ENCODE assay signal across 9 cellular contexts in genomic region chr10:47311900-47312662, GRCh38. TPM values are rescaled to one million over a fixed set of nuclear protein-coding genes. Genes with fewer than 3 reads are reported as not detected.
DNase-seq lines count a peak whose midpoint lies in the region; ATAC-seq and TF ChIP-seq lines count a peak whose summit lies in the region.
"Had no signal": no experiment of that assay in that cellular context is flagged by ENCODE, and none has a peak within 500 bp of the region (broad histone marks: within the 10 kb centered on the region; RNA-seq: fewer than 3 reads in every experiment).

No MANE protein-coding gene starts in this region.

- WGBS in heart right ventricle, 2 donors = 25 to 28% methylated on average over 21 of the region's 21 CpGs
- WGBS in aorta, 2 donors = 28 to 32% methylated on average over 21 of the region's 21 CpGs

- H3K27me3 ChIP-seq in heart right ventricle (peaks cover 0 to 20% (median 6%) of the 10 kb centered on the region in 7 donors), aorta (ENCODE audit: control insufficient read depth in 1 of 2, insufficient read depth in 2 of 2, low read length in 1 of 2) (no peaks in the 10 kb centered on the region)

- DNase-seq in CD1c-positive myeloid dendritic cell (ENCODE audit: extremely low spot score) (peak; percentile 86), LoVo (ENCODE audit: low spot score) (peak; percentile 71), T follicular helper cell (ENCODE audit: low read depth) (peak; percentile 79), heart right ventricle (peak; percentile 79 to 82), putamen (ENCODE audit: low spot score) (peak; percentile 71), aorta (peak; percentile 90 to 95)
- DNase-seq in activated naive CD8-positive, alpha-beta T cell treated with anti-CD3 and anti-CD28 coated beads, Interleukin-2, amount 50 U/mL, for 16 hours (ENCODE audit: low read depth, low spot score) = peak; percentile 75

- peak; percentile 59 to 94 (median 84) for TF ChIP-seq CTCF in heart right ventricle (IDR thresholded peaks at IDR 0.05)

- no peak overlapping the region for H3K4me3 ChIP-seq in heart right ventricle
- H3K4me3 ChIP-seq in aorta (ENCODE audit: low read length in 2 of 2) = no peak overlapping the region

- intact Hi-C loops in heart right ventricle (cut with DNase I) = loop anchor here (1.0 to 5.0 kb wide), 7 partner anchors 263 to 288 kb away; no protein-coding TSS in a partner anchor
- intact Hi-C loops in aorta (cut with DNase I) = loop anchor here (1.0 to 5.0 kb wide), 4 partner anchors 265 to 289 kb away; no protein-coding TSS in a partner anchor

- H3K36me3 ChIP-seq in heart right ventricle (no peaks in the 10 kb centered on the region), aorta (ENCODE audit: control insufficient read depth in 1 of 2, insufficient read depth in 2 of 2, low read length in 1 of 2) (no peaks in the 10 kb centered on the region)

- H3K4me1 ChIP-seq in heart right ventricle = peaks cover 0 to 13% (median 4%) of the 10 kb centered on the region in 9 donors
- H3K4me1 ChIP-seq in aorta (ENCODE audit: control insufficient read depth in 1 of 2, insufficient read depth in 2 of 2, low read length in 2 of 2) = no peaks in the 10 kb centered on the region

- H3K27ac ChIP-seq in heart right ventricle (no peak overlapping the region), aorta (ENCODE audit: low read depth in 1 of 2, low read length in 2 of 2) (no peak overlapping the region)

- ATAC-seq in GM19397 (IDR thresholded peaks at IDR 0.05; ENCODE audit: unreplicated experiment) = peak; percentile 68
- peak; percentile 81 to 96 (median 94) for ATAC-seq in heart right ventricle
- ATAC-seq in aorta (ENCODE audit: low FRiP score) = peak; percentile 92

- H3K9me3 ChIP-seq in heart right ventricle = no peaks in the 10 kb centered on the region
- H3K9me3 ChIP-seq in aorta (ENCODE audit: control insufficient read depth, low read length) = no peaks in the 10 kb centered on the region

RNA-seq across cellular contexts. Expression of gene GDF2, which starts 10.2 kb away (rescaled TPM):
- total RNA-seq in heart right ventricle (not detected), aorta (not detected)
- polyA plus RNA-seq in heart right ventricle (not detected), aorta (not detected)
- polyA plus RNA-seq: IgD-negative memory B cell had no signal

RNA-seq across cellular contexts. Expression of gene GDF10, which starts 12.1 kb away (rescaled TPM):
- 1 to 10 TPM in 2 of 10 donors, under 1 TPM in 8; 0.10 to 1.6 (median 0.36) TPM for total RNA-seq in heart right ventricle
- under 1 TPM; 0.37 to 0.52 TPM for polyA plus RNA-seq in heart right ventricle
- total RNA-seq in aorta = 10 to 100 TPM in 1 of 2 donors, 1 to 10 TPM in 1; 3.8 to 27.5 TPM
- polyA plus RNA-seq in aorta = under 1 TPM in 1 of 2 donors, not detected in 1; 0.10 TPM
- polyA plus RNA-seq: IgD-negative memory B cell had no signal

RNA-seq across cellular contexts. Expression of gene RBP3, which starts 36.1 kb away (rescaled TPM):
- not detected for total RNA-seq in heart right ventricle
- not detected for polyA plus RNA-seq in heart right ventricle
- total RNA-seq in aorta = not detected
- not detected for polyA plus RNA-seq in aorta
- polyA plus RNA-seq: IgD-negative memory B cell had no signal
